In the genomic region with DNA sequence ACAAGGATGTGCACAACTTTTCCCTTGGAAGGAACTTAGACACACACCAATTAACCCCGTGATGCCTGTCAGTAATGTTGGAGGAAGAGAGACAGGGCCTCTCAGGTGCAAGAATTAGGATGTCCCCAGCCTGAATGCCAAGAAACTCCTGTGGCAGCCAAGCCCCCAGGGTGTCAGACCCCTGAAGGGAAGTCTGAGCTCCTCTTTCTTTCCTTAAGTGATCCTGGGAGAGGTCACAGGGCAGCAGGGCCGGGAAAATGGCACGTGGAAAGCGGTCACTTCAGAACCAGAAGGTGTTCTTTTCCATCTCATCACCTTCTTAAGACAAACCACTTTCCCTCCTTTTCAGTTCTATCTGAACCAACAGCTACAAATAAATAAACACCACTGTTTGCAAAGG, we compare ENCODE assay signal across 17 cellular contexts.
DNase-seq lines count a peak whose midpoint lies in the region; ATAC-seq, FAIRE-seq and TF ChIP-seq lines count a peak whose summit lies in the region.
"Had no signal": no experiment of that assay in that cellular context is flagged by ENCODE, and none has a peak within 500 bp of the region (broad histone marks: within the 10 kb centered on the region; RNA-seq: fewer than 3 reads in every experiment).

No MANE protein-coding gene starts in this region.

- no peak overlapping the region for H3K4me3 ChIP-seq in A673 (ENCODE audit: low read depth, low read length, poor library complexity, severe bottlenecking)
- H3K4me3 ChIP-seq in K562: no peak overlapping the region
- H3K4me3 ChIP-seq in mucosa of descending colon: no peak overlapping the region
- H3K4me3 ChIP-seq: testis had no signal

- no peak overlapping the region for H3K4me3 Mint-ChIP-seq in HFFc6
- H3K4me3 Mint-ChIP-seq: activated B cell treated with CpG ODN at 0.5 μM for 24 hours, IgD-negative memory B cell, nephron had no signal

- peaks cover 10% of the 10 kb centered on the region for H3K36me3 Mint-ChIP-seq in HFFc6 (ENCODE audit: low read depth)

- no peaks in the 10 kb centered on the region; the same call in 2 of the 3 replicates for H3K79me2 ChIP-seq in K562 (ENCODE audit: control insufficient read depth, insufficient read depth, low read length)

- H3K27ac Mint-ChIP-seq in HFFc6: peak overlapping the region; percentile 16
- H3K27ac Mint-ChIP-seq: activated B cell treated with CpG ODN at 0.5 μM for 24 hours, progenitor cell of endocrine pancreas had no signal

- peak overlapping the region; percentile 48 for H3K4me2 ChIP-seq in K562 (ENCODE audit: insufficient read depth, low read length)

- peak overlapping the region; percentile 86 for H2AFZ ChIP-seq in K562 (ENCODE audit: low read depth, low read length)

- ATAC-seq in K562 (no peak), mucosa of descending colon (peak; percentile 14), HG03108 (IDR thresholded peaks at IDR 0.05; ENCODE audit: unreplicated experiment) (no peak), GM18511 (IDR thresholded peaks at IDR 0.05; ENCODE audit: unreplicated experiment) (no peak)

- H3K9me1 ChIP-seq in K562 (ENCODE audit: control insufficient read depth, insufficient read depth, low read length): no peaks in the 10 kb centered on the region

- CTCF ChIA-PET in A673 (lab: Charles Lee): interaction anchor here (0.6 to 2.4 kb wide), 2 partner anchors 578 to 580 kb away, joined by 4 to 8 read pairs; a partner anchor contains a TSS
- CTCF ChIA-PET in K562 (lab: Yijun Ruan, JAX; ENCODE audit: low intra/inter-chr PET ratio): no interaction called here

- H3K4me1 Mint-ChIP-seq in HFFc6 (ENCODE audit: low read depth): peaks cover 59% of the 10 kb centered on the region

- TF ChIP-seq POLR2A in K562 (conservative IDR thresholded peaks at IDR 0.05): no peak

- H3K9me3 Mint-ChIP-seq in HFFc6: peaks cover 6% of the 10 kb centered on the region
- H3K9me3 Mint-ChIP-seq: activated B cell treated with CpG ODN at 0.5 μM for 24 hours; stimulated activated effector memory CD8-positive, alpha-beta T cell treated with anti-CD3 and anti-CD28 coated beads, Interleukin-12 subunit alpha, Interleukin-12 subunit beta, amount 100 ng/mL, for 72 hours had no signal

- no peak for TF ChIP-seq RAD21 in K562 (CRISPR knock-in tag; conservative IDR thresholded peaks at IDR 0.05 in 1 of 2, IDR thresholded peaks at IDR 0.05 in 1 of 2)

- POLR2A ChIA-PET in A673 (lab: Charles Lee; ENCODE audit: low non-redundant PET) (no interaction called here), K562 (lab: Yijun Ruan, JAX) (interaction anchor here (1.2 kb wide), 1 partner anchor 43 kb away, joined by 5 read pairs; no protein-coding TSS in a partner anchor)

- intact Hi-C loops in A673 (cut with micrococcal nuclease; ENCODE audit: unreplicated experiment): loop anchor here (2.0 to 10.0 kb wide), 2 partner anchors 73 to 581 kb away; no protein-coding TSS in a partner anchor
- intact Hi-C loops in K562 (cut with micrococcal nuclease): loop anchor here (2.0 to 10.0 kb wide), 2 partner anchors 31 to 883 kb away; no protein-coding TSS in a partner anchor
- intact Hi-C loops in mucosa of descending colon (cut with DNase I, micrococcal nuclease): no loop called here

- FAIRE-seq in K562 (lab: Jason Lieb, UNC): no peak

- TF ChIP-seq CTCF in A673 (conservative IDR thresholded peaks at IDR 0.05; ENCODE audit: low read depth, low read length): no peak
- no peak for TF ChIP-seq CTCF in HFFc6 (IDR thresholded peaks at IDR 0.05)
- TF ChIP-seq CTCF in K562 (IDR thresholded peaks at IDR 0.05 in 2 of 3, conservative IDR thresholded peaks at IDR 0.05 in 1 of 3; ENCODE audit: insufficient read depth in 2 of 3, low read depth in 1 of 3, low read length in 3 of 3): no peak
- no peak for TF ChIP-seq CTCF in mucosa of descending colon (IDR thresholded peaks at IDR 0.05)

- 57% methylated on average over 4 of the region's 4 CpGs for WGBS in K562 (ENCODE audit: insufficient coverage, low coverage, missing lambda C conversion rate)

- TF ChIP-seq EP300 in K562 (IDR thresholded peaks at IDR 0.05; ENCODE audit: low read length): no peak

- no peak for DNase-seq in A673 (ENCODE audit: low spot score)
- DNase-seq in HFFc6: no peak
- DNase-seq in K562 (ENCODE audit: extremely low read depth in 1 of 4, low spot score in 3 of 4): no peak
- no peak for DNase-seq in mucosa of descending colon
- no peak for DNase-seq in DMS 273 (lab: John Stamatoyannopoulos, UW; ENCODE audit: unreplicated experiment)
- DNase-seq in NCI-H1436 (lab: John Stamatoyannopoulos, UW): no peak
- DNase-seq: activated B cell treated with CpG ODN at 0.5 μM for 24 hours, cortex of kidney, NCI-H187, NCI-H748 treated with DMSO at 0.1 percent for 48 hours had no signal

- BruUV-seq in A673 (replicated peaks; lab: Mats Ljungman, UMichigan) (no TSS peak), K562 (replicated peaks; lab: Mats Ljungman, UMichigan) (no TSS peak)

- H3K27me3 ChIP-seq in A673 (replicated peaks; ENCODE audit: insufficient read depth, low read depth, low read length, poor library complexity): no peaks in the 10 kb centered on the region
- H3K27me3 ChIP-seq in K562 (ENCODE audit: control insufficient read depth in 2 of 2, insufficient read depth in 2 of 2, low read length in 2 of 2): no peaks in the 10 kb centered on the region
- H3K27me3 ChIP-seq: testis had no signal

- H3K9me3 ChIP-seq in A673 (ENCODE audit: low read depth, low read length, poor library complexity, severe bottlenecking) (peaks cover 13% of the 10 kb centered on the region), K562 (replicated peaks; ENCODE audit: control insufficient read depth, insufficient read depth, low read depth, low read length) (no peaks in the 10 kb centered on the region), mucosa of descending colon (no peaks in the 10 kb centered on the region)
- H3K9me3 ChIP-seq: testis had no signal

- H3K36me3 ChIP-seq in A673 (ENCODE audit: insufficient read depth, low read length, poor library complexity, severe bottlenecking) (no peaks in the 10 kb centered on the region), K562 (ENCODE audit: control insufficient read depth, insufficient read depth, low read length) (no peaks in the 10 kb centered on the region), mucosa of descending colon (ENCODE audit: low read depth) (no peaks in the 10 kb centered on the region)

- in situ Hi-C loops in K562 (cut with MboI): no loop called here

- peak overlapping the region in 1 of 2 experiments; percentile 65; a peak in 1 of 4 replicates for H3K9ac ChIP-seq in K562 (ENCODE audit: insufficient read depth in 1 of 2, low read depth in 2 of 2, low read length in 2 of 2)

- H3K4me1 ChIP-seq in A673 (ENCODE audit: insufficient read depth, low read length, poor library complexity, severe bottlenecking): peaks cover 19% of the 10 kb centered on the region
- H3K4me1 ChIP-seq in K562 (replicated peaks in 1 of 2; ENCODE audit: control insufficient read depth in 2 of 2, insufficient read depth in 2 of 2, low read length in 2 of 2): peaks cover 7 to 32% of the 10 kb centered on the region in 2 experiments; a peak in 4 of 5 replicates
- H3K4me1 ChIP-seq in mucosa of descending colon (ENCODE audit: low read depth): peaks cover 21% of the 10 kb centered on the region

- no peaks in the 10 kb centered on the region for H4K20me1 ChIP-seq in K562 (replicated peaks; ENCODE audit: control insufficient read depth, insufficient read depth, low read length)

- H3K27me3 Mint-ChIP-seq in HFFc6 (ENCODE audit: insufficient read depth): peaks cover 1% of the 10 kb centered on the region; the same call in 1 of the 2 replicates
- H3K27me3 Mint-ChIP-seq: progenitor cell of endocrine pancreas had no signal

- peak overlapping the region; percentile 86 for H3K27ac ChIP-seq in A673 (ENCODE audit: low read depth, low read length, poor library complexity, severe bottlenecking)
- peak overlapping the region; percentile 91 for H3K27ac ChIP-seq in K562 (ENCODE audit: extremely low read depth, low read depth, low read length)
- H3K27ac ChIP-seq: testis had no signal

TF ChIP-seq in K562, 482 proteins besides CTCF, POLR2A, EP300 and RAD21:
- TF ChIP-seq CXXC5 (CRISPR knock-in tag; IDR thresholded peaks at IDR 0.05): peak; percentile 3; the same call in 1 of the 2 replicates
- peak; percentile 19 for TF ChIP-seq ZNF175 (CRISPR knock-in tag; IDR thresholded peaks at IDR 0.05; ENCODE audit: low read depth)
- TF ChIP-seq SREBF1 (IDR thresholded peaks at IDR 0.05; ENCODE audit: borderline replicate concordance, low read depth, low read length): no peak
TF ChIP-seq in K562: peak in this region for 2.

Comparison
In these comparisons a context has a peak if more than half of its experiments do, and no peak if none do; other contexts are left out.
1. intact Hi-C loops: an anchor here in A673 (2.0 to 10.0 kb wide) and K562 (2.0 to 10.0 kb wide); none called in mucosa of descending colon.